Comparison of ENCODE assay signal across 1 cellular context in the genomic region with DNA sequence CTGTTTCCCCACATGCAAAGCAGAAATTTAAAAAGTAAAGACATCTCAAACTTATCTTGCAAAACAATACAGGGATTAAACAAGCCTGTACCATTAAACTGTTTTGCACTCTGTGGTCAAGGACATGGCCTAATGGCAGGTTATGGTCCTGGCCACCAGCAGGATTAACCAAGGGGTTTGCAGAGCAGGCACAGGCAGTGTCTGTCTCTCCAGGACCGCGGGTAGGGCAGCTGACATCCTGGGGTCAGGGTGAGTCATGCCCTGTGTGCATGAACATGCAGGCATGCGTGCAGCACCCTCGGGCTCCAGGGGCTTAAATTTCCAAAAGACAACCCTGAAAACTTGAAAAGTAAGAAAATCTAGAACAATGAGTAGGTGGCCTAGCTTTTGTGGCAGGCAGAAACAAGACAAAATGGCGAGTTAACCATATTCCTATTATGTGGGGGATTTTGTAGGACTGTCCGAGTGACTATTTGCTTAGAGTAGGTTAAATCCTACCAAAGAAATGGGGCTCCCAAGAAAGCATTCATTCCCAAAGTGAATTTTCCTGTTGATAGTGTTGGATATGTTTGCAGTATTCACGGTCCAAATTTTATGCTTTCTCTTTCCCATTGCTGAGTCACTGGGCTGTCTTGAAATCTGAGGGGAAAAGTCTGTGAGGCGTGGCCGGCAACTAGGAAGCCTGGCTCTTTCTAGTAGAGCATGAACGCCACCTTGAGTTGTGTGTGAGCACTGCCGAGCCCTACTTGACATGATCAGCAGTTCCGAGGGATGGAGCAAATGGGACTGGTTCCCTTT.
A peak's percentile ranks its signal among the peaks of the same experiment; 100 is the strongest.
TF ChIP-seq lines count a peak whose summit lies in the region.

No MANE protein-coding gene starts in this region.

TF ChIP-seq in K562, 482 proteins besides CTCF, POLR2A, EP300 and RAD21 (continued from another document and continues in another):
- TF ChIP-seq, protein P1, sequence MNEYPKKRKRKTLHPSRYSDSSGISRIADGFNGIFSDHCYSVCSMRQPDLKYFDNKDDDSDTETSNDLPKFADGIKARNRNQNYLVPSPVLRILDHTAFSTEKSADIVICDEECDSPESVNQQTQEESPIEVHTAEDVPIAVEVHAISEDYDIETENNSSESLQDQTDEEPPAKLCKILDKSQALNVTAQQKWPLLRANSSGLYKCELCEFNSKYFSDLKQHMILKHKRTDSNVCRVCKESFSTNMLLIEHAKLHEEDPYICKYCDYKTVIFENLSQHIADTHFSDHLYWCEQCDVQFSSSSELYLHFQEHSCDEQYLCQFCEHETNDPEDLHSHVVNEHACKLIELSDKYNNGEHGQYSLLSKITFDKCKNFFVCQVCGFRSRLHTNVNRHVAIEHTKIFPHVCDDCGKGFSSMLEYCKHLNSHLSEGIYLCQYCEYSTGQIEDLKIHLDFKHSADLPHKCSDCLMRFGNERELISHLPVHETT (CRISPR knock-in tag; conservative IDR thresholded peaks at IDR 0.05 in 1 of 2, IDR thresholded peaks at IDR 0.05 in 1 of 2) = no peak
- TF ChIP-seq RNF2 (IDR thresholded peaks at IDR 0.05) (no peak), RFX1 (IDR thresholded peaks at IDR 0.05) (no peak), SMC3 (conservative IDR thresholded peaks at IDR 0.05; ENCODE audit: insufficient read depth, low read depth, low read length) (peak; percentile 87), BRD4 (IDR thresholded peaks at IDR 0.05) (no peak), MCM7 (IDR thresholded peaks at IDR 0.05) (no peak), ZNF282 (CRISPR knock-in tag; IDR thresholded peaks at IDR 0.05) (no peak), POLR2AphosphoS2 (IDR thresholded peaks at IDR 0.05; ENCODE audit: low read length) (no peak), U2AF2 (optimal IDR thresholded peaks at IDR 0.05; ENCODE audit: low read depth, low read length) (no peak), L3MBTL2 (IDR thresholded peaks at IDR 0.05) (0 out of 2 replicates have a peak, but pooled peaks have one; percentile 14), KDM2B (CRISPR knock-in tag; IDR thresholded peaks at IDR 0.05) (no peak), ESRRA (IDR thresholded peaks at IDR 0.05; ENCODE audit: borderline replicate concordance, low read depth) (no peak), PPARD (CRISPR knock-in tag; IDR thresholded peaks at IDR 0.05) (no peak), LARP7 (IDR thresholded peaks at IDR 0.05) (no peak), TRIM24 (IDR thresholded peaks at IDR 0.05) (no peak), EHMT2 (IDR thresholded peaks at IDR 0.05) (no peak), STAT5A (IDR thresholded peaks at IDR 0.05; ENCODE audit: borderline replicate concordance, low read length) (no peak), SMARCA4 (IDR thresholded peaks at IDR 0.05) (no peak; the same call in 1 of the 2 replicates), ZNF253 (CRISPR knock-in tag; conservative IDR thresholded peaks at IDR 0.05) (no peak), ZNF445 (CRISPR knock-in tag; IDR thresholded peaks at IDR 0.05; ENCODE audit: low read depth) (no peak), ZNF584 (CRISPR knock-in tag; IDR thresholded peaks at IDR 0.05; ENCODE audit: low read depth) (no peak), NR4A1 (CRISPR knock-in tag; IDR thresholded peaks at IDR 0.05) (no peak), NR4A1 (tag; IDR thresholded peaks at IDR 0.05) (no peak), MAFK (IDR thresholded peaks at IDR 0.05; ENCODE audit: low read length) (peak; percentile 86), NFYB (IDR thresholded peaks at IDR 0.05; ENCODE audit: extremely low read depth, insufficient read length) (no peak), SRF (CRISPR knock-in tag; IDR thresholded peaks at IDR 0.05) (no peak), MYC (IDR thresholded peaks at IDR 0.05; ENCODE audit: low read depth, low read length) (0 out of 2 replicates have a peak, but pooled peaks have one; percentile 27), MYC (CRISPR knock-in tag; IDR thresholded peaks at IDR 0.05; ENCODE audit: borderline replicate concordance, low read depth) (no peak), POLR2AphosphoS5 (IDR thresholded peaks at IDR 0.05; ENCODE audit: control insufficient read depth, insufficient read depth, low read depth, low read length) (no peak), DPF2 (IDR thresholded peaks at IDR 0.05) (peak; percentile 84), DACH1 (IDR thresholded peaks at IDR 0.05; ENCODE audit: partially characterized antibody) (no peak), FOXK1 (CRISPR knock-in tag; IDR thresholded peaks at IDR 0.05; ENCODE audit: borderline replicate concordance) (no peak), KLF1 (tag; IDR thresholded peaks at IDR 0.05) (no peak), POLR3A (IDR thresholded peaks at IDR 0.05; ENCODE audit: borderline replicate concordance, extremely low read depth, insufficient read depth, insufficient read length) (no peak), TAF9B (IDR thresholded peaks at IDR 0.05; ENCODE audit: partially characterized antibody) (no peak), HIVEP1 (CRISPR knock-in tag; IDR thresholded peaks at IDR 0.05) (no peak), NFE2 (IDR thresholded peaks at IDR 0.05; ENCODE audit: low read depth) (peak; percentile 98), NFIX (CRISPR knock-in tag; IDR thresholded peaks at IDR 0.05; ENCODE audit: low read depth) (no peak), HMGN3 (IDR thresholded peaks at IDR 0.05; ENCODE audit: borderline replicate concordance, extremely low read depth, insufficient read length, low read depth, low read length) (no peak), HMG20A (CRISPR knock-in tag; conservative IDR thresholded peaks at IDR 0.05) (no peak), ZNF174 (CRISPR knock-in tag; IDR thresholded peaks at IDR 0.05) (no peak), MIER1 (IDR thresholded peaks at IDR 0.05; ENCODE audit: low read depth) (no peak), ATF7 (IDR thresholded peaks at IDR 0.05) (peak; percentile 42)
- TF ChIP-seq, protein P2, sequence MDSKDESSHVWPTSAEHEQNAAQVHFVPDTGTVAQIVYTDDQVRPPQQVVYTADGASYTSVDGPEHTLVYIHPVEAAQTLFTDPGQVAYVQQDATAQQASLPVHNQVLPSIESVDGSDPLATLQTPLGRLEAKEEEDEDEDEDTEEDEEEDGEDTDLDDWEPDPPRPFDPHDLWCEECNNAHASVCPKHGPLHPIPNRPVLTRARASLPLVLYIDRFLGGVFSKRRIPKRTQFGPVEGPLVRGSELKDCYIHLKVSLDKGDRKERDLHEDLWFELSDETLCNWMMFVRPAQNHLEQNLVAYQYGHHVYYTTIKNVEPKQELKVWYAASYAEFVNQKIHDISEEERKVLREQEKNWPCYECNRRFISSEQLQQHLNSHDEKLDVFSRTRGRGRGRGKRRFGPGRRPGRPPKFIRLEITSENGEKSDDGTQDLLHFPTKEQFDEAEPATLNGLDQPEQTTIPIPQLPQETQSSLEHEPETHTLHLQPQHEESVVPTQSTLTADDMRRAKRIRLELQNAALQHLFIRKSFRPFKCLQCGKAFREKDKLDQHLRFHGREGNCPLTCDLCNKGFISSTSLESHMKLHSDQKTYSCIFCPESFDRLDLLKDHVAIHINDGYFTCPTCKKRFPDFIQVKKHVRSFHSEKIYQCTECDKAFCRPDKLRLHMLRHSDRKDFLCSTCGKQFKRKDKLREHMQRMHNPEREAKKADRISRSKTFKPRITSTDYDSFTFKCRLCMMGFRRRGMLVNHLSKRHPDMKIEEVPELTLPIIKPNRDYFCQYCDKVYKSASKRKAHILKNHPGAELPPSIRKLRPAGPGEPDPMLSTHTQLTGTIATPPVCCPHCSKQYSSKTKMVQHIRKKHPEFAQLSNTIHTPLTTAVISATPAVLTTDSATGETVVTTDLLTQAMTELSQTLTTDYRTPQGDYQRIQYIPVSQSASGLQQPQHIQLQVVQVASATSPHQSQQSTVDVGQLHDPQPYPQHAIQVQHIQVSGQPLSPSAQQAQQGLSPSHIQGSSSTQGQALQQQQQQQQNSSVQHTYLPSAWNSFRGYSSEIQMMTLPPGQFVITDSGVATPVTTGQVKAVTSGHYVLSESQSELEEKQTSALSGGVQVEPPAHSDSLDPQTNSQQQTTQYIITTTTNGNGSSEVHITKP (IDR thresholded peaks at IDR 0.05; ENCODE audit: partially characterized antibody) = no peak
- TF ChIP-seq, protein P3, sequence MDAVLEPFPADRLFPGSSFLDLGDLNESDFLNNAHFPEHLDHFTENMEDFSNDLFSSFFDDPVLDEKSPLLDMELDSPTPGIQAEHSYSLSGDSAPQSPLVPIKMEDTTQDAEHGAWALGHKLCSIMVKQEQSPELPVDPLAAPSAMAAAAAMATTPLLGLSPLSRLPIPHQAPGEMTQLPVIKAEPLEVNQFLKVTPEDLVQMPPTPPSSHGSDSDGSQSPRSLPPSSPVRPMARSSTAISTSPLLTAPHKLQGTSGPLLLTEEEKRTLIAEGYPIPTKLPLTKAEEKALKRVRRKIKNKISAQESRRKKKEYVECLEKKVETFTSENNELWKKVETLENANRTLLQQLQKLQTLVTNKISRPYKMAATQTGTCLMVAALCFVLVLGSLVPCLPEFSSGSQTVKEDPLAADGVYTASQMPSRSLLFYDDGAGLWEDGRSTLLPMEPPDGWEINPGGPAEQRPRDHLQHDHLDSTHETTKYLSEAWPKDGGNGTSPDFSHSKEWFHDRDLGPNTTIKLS (IDR thresholded peaks at IDR 0.05; ENCODE audit: borderline replicate concordance, low read depth) = 0 out of 2 replicates have a peak, but pooled peaks have one; percentile 39
- TF ChIP-seq, protein P4, sequence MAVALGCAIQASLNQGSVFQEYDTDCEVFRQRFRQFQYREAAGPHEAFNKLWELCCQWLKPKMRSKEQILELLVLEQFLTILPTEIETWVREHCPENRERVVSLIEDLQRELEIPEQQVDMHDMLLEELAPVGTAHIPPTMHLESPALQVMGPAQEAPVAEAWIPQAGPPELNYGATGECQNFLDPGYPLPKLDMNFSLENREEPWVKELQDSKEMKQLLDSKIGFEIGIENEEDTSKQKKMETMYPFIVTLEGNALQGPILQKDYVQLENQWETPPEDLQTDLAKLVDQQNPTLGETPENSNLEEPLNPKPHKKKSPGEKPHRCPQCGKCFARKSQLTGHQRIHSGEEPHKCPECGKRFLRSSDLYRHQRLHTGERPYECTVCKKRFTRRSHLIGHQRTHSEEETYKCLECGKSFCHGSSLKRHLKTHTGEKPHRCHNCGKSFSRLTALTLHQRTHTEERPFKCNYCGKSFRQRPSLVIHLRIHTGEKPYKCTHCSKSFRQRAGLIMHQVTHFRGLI (CRISPR knock-in tag; IDR thresholded peaks at IDR 0.05) = no peak
- TF ChIP-seq, protein P5, sequence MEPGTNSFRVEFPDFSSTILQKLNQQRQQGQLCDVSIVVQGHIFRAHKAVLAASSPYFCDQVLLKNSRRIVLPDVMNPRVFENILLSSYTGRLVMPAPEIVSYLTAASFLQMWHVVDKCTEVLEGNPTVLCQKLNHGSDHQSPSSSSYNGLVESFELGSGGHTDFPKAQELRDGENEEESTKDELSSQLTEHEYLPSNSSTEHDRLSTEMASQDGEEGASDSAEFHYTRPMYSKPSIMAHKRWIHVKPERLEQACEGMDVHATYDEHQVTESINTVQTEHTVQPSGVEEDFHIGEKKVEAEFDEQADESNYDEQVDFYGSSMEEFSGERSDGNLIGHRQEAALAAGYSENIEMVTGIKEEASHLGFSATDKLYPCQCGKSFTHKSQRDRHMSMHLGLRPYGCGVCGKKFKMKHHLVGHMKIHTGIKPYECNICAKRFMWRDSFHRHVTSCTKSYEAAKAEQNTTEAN (CRISPR knock-in tag; IDR thresholded peaks at IDR 0.05) = no peak
- TF ChIP-seq, protein P6, sequence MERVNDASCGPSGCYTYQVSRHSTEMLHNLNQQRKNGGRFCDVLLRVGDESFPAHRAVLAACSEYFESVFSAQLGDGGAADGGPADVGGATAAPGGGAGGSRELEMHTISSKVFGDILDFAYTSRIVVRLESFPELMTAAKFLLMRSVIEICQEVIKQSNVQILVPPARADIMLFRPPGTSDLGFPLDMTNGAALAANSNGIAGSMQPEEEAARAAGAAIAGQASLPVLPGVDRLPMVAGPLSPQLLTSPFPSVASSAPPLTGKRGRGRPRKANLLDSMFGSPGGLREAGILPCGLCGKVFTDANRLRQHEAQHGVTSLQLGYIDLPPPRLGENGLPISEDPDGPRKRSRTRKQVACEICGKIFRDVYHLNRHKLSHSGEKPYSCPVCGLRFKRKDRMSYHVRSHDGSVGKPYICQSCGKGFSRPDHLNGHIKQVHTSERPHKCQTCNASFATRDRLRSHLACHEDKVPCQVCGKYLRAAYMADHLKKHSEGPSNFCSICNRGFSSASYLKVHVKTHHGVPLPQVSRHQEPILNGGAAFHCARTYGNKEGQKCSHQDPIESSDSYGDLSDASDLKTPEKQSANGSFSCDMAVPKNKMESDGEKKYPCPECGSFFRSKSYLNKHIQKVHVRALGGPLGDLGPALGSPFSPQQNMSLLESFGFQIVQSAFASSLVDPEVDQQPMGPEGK (CRISPR knock-in tag; IDR thresholded peaks at IDR 0.05; ENCODE audit: borderline replicate concordance) = no peak
- TF ChIP-seq, protein P7, sequence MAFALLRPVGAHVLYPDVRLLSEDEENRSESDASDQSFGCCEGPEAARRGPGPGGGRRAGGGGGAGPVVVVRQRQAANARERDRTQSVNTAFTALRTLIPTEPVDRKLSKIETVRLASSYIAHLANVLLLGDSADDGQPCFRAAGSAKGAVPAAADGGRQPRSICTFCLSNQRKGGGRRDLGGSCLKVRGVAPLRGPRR (CRISPR knock-in tag; IDR thresholded peaks at IDR 0.05) = no peak
- TF ChIP-seq, protein P8, sequence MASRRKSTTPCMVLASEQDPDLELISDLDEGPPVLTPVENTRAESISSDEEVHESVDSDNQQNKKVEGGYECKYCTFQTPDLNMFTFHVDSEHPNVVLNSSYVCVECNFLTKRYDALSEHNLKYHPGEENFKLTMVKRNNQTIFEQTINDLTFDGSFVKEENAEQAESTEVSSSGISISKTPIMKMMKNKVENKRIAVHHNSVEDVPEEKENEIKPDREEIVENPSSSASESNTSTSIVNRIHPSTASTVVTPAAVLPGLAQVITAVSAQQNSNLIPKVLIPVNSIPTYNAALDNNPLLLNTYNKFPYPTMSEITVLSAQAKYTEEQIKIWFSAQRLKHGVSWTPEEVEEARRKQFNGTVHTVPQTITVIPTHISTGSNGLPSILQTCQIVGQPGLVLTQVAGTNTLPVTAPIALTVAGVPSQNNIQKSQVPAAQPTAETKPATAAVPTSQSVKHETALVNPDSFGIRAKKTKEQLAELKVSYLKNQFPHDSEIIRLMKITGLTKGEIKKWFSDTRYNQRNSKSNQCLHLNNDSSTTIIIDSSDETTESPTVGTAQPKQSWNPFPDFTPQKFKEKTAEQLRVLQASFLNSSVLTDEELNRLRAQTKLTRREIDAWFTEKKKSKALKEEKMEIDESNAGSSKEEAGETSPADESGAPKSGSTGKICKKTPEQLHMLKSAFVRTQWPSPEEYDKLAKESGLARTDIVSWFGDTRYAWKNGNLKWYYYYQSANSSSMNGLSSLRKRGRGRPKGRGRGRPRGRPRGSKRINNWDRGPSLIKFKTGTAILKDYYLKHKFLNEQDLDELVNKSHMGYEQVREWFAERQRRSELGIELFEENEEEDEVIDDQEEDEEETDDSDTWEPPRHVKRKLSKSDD (conservative IDR thresholded peaks at IDR 0.05; ENCODE audit: low read length) = no peak
- TF ChIP-seq, protein P9, sequence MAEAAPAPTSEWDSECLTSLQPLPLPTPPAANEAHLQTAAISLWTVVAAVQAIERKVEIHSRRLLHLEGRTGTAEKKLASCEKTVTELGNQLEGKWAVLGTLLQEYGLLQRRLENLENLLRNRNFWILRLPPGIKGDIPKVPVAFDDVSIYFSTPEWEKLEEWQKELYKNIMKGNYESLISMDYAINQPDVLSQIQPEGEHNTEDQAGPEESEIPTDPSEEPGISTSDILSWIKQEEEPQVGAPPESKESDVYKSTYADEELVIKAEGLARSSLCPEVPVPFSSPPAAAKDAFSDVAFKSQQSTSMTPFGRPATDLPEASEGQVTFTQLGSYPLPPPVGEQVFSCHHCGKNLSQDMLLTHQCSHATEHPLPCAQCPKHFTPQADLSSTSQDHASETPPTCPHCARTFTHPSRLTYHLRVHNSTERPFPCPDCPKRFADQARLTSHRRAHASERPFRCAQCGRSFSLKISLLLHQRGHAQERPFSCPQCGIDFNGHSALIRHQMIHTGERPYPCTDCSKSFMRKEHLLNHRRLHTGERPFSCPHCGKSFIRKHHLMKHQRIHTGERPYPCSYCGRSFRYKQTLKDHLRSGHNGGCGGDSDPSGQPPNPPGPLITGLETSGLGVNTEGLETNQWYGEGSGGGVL (CRISPR knock-in tag; IDR thresholded peaks at IDR 0.05) = no peak
